14 cellular contexts compared by ENCODE assay signal in the genomic region with DNA sequence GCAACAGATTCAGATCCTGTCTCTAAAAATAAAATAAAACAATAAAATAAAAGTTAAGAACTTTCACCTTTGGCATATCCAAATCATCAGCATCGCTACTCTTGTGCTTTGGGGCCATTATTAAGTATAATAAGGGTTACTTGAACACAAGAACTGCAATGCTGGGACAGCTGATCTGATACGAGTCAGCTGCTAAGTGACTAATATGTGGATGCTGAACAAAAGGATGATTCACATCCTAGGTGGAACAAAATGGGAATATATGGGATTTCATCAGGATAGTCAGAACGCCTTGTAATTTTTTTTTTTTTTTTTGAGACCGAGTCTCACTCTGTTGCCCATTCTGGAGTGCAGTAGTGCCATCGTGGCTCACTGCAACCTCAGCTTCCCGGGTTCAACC. TPM values are rescaled to one million over a fixed set of nuclear protein-coding genes. Genes with fewer than 3 reads are reported as not detected.
DNase-seq lines count a peak whose midpoint lies in the region; ATAC-seq, FAIRE-seq and TF ChIP-seq lines count a peak whose summit lies in the region.
"Had no signal": no experiment of that assay in that cellular context is flagged by ENCODE, and none has a peak within 500 bp of the region (broad histone marks: within the 10 kb centered on the region; RNA-seq: fewer than 3 reads in every experiment).

No MANE protein-coding gene starts in this region.

- H3K9me1 ChIP-seq in K562 (ENCODE audit: control insufficient read depth, insufficient read depth, low read length) = no peaks in the 10 kb centered on the region

- POLR2A ChIA-PET in K562 (lab: Yijun Ruan, JAX) (no interaction called here), Caco-2 (lab: Charles Lee) (no interaction called here)

- H4K20me1 ChIP-seq in K562 (replicated peaks; ENCODE audit: control insufficient read depth, insufficient read depth, low read length) = no peaks in the 10 kb centered on the region; the same call in 1 of the 2 replicates

- H3K9me3 Mint-ChIP-seq in Caco-2 (ENCODE audit: unreplicated experiment) = no peaks in the 10 kb centered on the region

- FAIRE-seq in K562 (lab: Jason Lieb, UNC) = no peak

- in situ Hi-C loops in K562 (cut with MboI) = no loop called here

- peaks cover 80% of the 10 kb centered on the region for H3K36me3 ChIP-seq in K562 (ENCODE audit: control insufficient read depth, insufficient read depth, low read length)
- H3K36me3 ChIP-seq in Caco-2 (ENCODE audit: control insufficient read depth, insufficient read depth, low read length) = no peaks in the 10 kb centered on the region
- H3K36me3 ChIP-seq: colonic mucosa had no signal

- H3K27me3 Mint-ChIP-seq in Caco-2 (ENCODE audit: insufficient read depth, unreplicated experiment) = no peaks in the 10 kb centered on the region

- H3K27ac ChIP-seq in K562 (ENCODE audit: extremely low read depth, low read depth, low read length) = no peak overlapping the region
- H3K27ac ChIP-seq: colonic mucosa, heart right ventricle had no signal

- no peaks in the 10 kb centered on the region for H3K4me1 ChIP-seq in K562 (replicated peaks in 1 of 2; ENCODE audit: control insufficient read depth in 2 of 2, insufficient read depth in 2 of 2, low read length in 2 of 2)
- H3K4me1 ChIP-seq in Caco-2 = no peaks in the 10 kb centered on the region
- H3K4me1 ChIP-seq: BE2C, colonic mucosa, heart right ventricle had no signal

- no peak overlapping the region for H3K4me3 ChIP-seq in K562
- no peak overlapping the region for H3K4me3 ChIP-seq in Caco-2 (ENCODE audit: low read depth, low read length)
- H3K4me3 ChIP-seq: colonic mucosa, heart right ventricle, lung had no signal

- H3K4me3 Mint-ChIP-seq in Caco-2 (ENCODE audit: unreplicated experiment) = no peak overlapping the region
- H3K4me3 Mint-ChIP-seq: activated CD8-positive, alpha-beta T cell treated with anti-CD3 and anti-CD28 coated beads, Interleukin-2, amount 10 ng/mL, durations not matched to agents 7 days and 5 days had no signal

- TF ChIP-seq CTCF in K562 (IDR thresholded peaks at IDR 0.05 in 2 of 3, conservative IDR thresholded peaks at IDR 0.05 in 1 of 3; ENCODE audit: insufficient read depth in 2 of 3, low read depth in 1 of 3, low read length in 3 of 3) (no peak), Caco-2 (IDR thresholded peaks at IDR 0.05; ENCODE audit: insufficient read depth in 1 of 2, low read depth in 1 of 2, low read length in 1 of 2, severe bottlenecking in 1 of 2, unreplicated experiment in 1 of 2) (no peak)

- H3K27me3 ChIP-seq in K562 (ENCODE audit: control insufficient read depth in 2 of 2, insufficient read depth in 2 of 2, low read length in 2 of 2) (no peaks in the 10 kb centered on the region), Caco-2 (replicated peaks; ENCODE audit: control insufficient read depth, insufficient read depth, low read length) (no peaks in the 10 kb centered on the region)
- H3K27me3 ChIP-seq: BE2C, colonic mucosa, heart right ventricle had no signal

- H3K27ac Mint-ChIP-seq in Caco-2 (ENCODE audit: unreplicated experiment) = no peak overlapping the region
- H3K27ac Mint-ChIP-seq: activated CD8-positive, alpha-beta T cell treated with anti-CD3 and anti-CD28 coated beads, Interleukin-2, amount 10 ng/mL, durations not matched to agents 7 days and 5 days had no signal

- no peaks in the 10 kb centered on the region for H3K4me1 Mint-ChIP-seq in Caco-2 (ENCODE audit: low read depth, unreplicated experiment)

- H3K9me3 ChIP-seq in K562 (replicated peaks; ENCODE audit: control insufficient read depth, insufficient read depth, low read depth, low read length) = no peaks in the 10 kb centered on the region
- no peaks in the 10 kb centered on the region for H3K9me3 ChIP-seq in Caco-2
- H3K9me3 ChIP-seq: BE2C, colonic mucosa, heart right ventricle had no signal

- H3K36me3 Mint-ChIP-seq in Caco-2 (ENCODE audit: insufficient read depth, unreplicated experiment) = peaks cover 71% of the 10 kb centered on the region

- DNase-seq in AG08396 (ENCODE audit: low spot score) = peak; percentile 29
- peak; percentile 96 for DNase-seq in LHCN-M2 (ENCODE audit: low read depth)
- DNase-seq in K562 (ENCODE audit: extremely low read depth in 1 of 4, low spot score in 3 of 4) = no peak
- DNase-seq in iris pigment epithelial cell (ENCODE audit: low read depth) = peak; percentile 67
- no peak for DNase-seq in erythroblast (lab: John Stamatoyannopoulos, UW)
- DNase-seq in Caco-2 = no peak
- DNase-seq in effector CD4-positive, alpha-beta T cell = no peak
- DNase-seq: activated CD8-positive, alpha-beta T cell treated with anti-CD3 and anti-CD28 coated beads, Interleukin-2, amount 10 ng/mL, durations not matched to agents 7 days and 5 days; activated naive CD4-positive, alpha-beta T cell treated with Interleukin-2 at 50 U/mL for 16 hours; BE2C; colonic mucosa; heart right ventricle had no signal

- H3K79me2 ChIP-seq in K562 (ENCODE audit: control insufficient read depth, insufficient read depth, low read length) = peaks cover 13% of the 10 kb centered on the region; the same call in 2 of the 3 replicates

- 93% methylated on average over 4 of the region's 6 CpGs for WGBS in K562 (ENCODE audit: insufficient coverage, low coverage, missing lambda C conversion rate)

- H3K4me2 ChIP-seq in K562 (ENCODE audit: insufficient read depth, low read length) = no peak overlapping the region

- TF ChIP-seq POLR2A in K562 (conservative IDR thresholded peaks at IDR 0.05) = no peak
- TF ChIP-seq POLR2A in erythroblast (IDR thresholded peaks at IDR 0.05; ENCODE audit: low read length) = no peak

- BruUV-seq in K562 (replicated peaks; lab: Mats Ljungman, UMichigan) (no TSS peak), Caco-2 (replicated peaks; lab: Mats Ljungman, UMichigan) (no TSS peak)

- ATAC-seq in K562 (no peak), HG03457 (IDR thresholded peaks at IDR 0.05; ENCODE audit: unreplicated experiment) (no peak)
- ATAC-seq: activated CD8-positive, alpha-beta T cell treated with anti-CD3 and anti-CD28 coated beads, Interleukin-2, amount 10 ng/mL, durations not matched to agents 7 days and 5 days; heart right ventricle had no signal

- intact Hi-C loops in K562 (cut with micrococcal nuclease) = no loop called here
- intact Hi-C loops in Caco-2 (cut with micrococcal nuclease; ENCODE audit: unreplicated experiment) = no loop called here

- no peak overlapping the region for H2AFZ ChIP-seq in K562 (ENCODE audit: low read depth, low read length)

- H3K9ac ChIP-seq in K562 (ENCODE audit: insufficient read depth in 1 of 2, low read depth in 2 of 2, low read length in 2 of 2) = no peak overlapping the region

- CTCF ChIA-PET in K562 (lab: Yijun Ruan, JAX; ENCODE audit: low intra/inter-chr PET ratio) (no interaction called here), Caco-2 (lab: Charles Lee) (no interaction called here)

- no peak for TF ChIP-seq EP300 in K562 (IDR thresholded peaks at IDR 0.05; ENCODE audit: low read length)

- no peak for TF ChIP-seq RAD21 in K562 (CRISPR knock-in tag; conservative IDR thresholded peaks at IDR 0.05 in 1 of 2, IDR thresholded peaks at IDR 0.05 in 1 of 2)

TF ChIP-seq in K562, 482 proteins besides CTCF, POLR2A, EP300 and RAD21:
- TF ChIP-seq CC2D1A (IDR thresholded peaks at IDR 0.05) (no peak), FOSL1 (tag; conservative IDR thresholded peaks at IDR 0.05) (peak; percentile 40; the same call in 1 of the 2 replicates)

RNA-seq across cellular contexts. Expression of a gene that starts 29.7 kb away (rescaled TPM):
- 63.2 and 72.7 TPM in 2 replicates for total RNA-seq in LHCN-M2 (2014; rRNA removed)
- polyA plus RNA-seq in LHCN-M2 (2012) = 16.0 TPM
- 100 and 246 TPM in 2 replicates for total RNA-seq in K562 (2011; cell fraction: chromatin; rRNA removed; ENCODE audit: low replicate concordance)
- 43.7 and 56.3 TPM in 2 replicates for total RNA-seq in K562 (2011; cell fraction: nucleolus; rRNA removed)
- total RNA-seq in K562 (2011; cell fraction: nucleoplasm; rRNA removed) = 69.7 and 78.0 TPM in 2 replicates
- 73.1 and 79.1 TPM in 2 replicates for total RNA-seq in K562 (2014; rRNA removed)
- total RNA-seq in K562 (2014; rRNA removed; fragmentation: Illumina TruSeq; extraction: Trizol) = 89.7 and 95.5 TPM in 2 replicates
- 81.0 and 82.2 TPM in 2 replicates for total RNA-seq in K562 (2015; rRNA removed; fragmentation: Illumina TruSeq; extraction: Trizol)
- total RNA-seq in K562 (2021) = 72.8 and 75.6 TPM in 2 replicates
- 113 and 118 TPM in 2 replicates for polyA plus RNA-seq in K562 (2011; rRNA removed)
- 21.6 and 38.9 TPM in 2 replicates for polyA plus RNA-seq in K562 (2011; cell fraction: cytosol; rRNA removed)
- 208 and 313 TPM in 2 replicates for polyA plus RNA-seq in K562 (2011; cell fraction: nucleus; rRNA removed)
- polyA plus RNA-seq in K562 (2012) = 46.2 and 52.2 TPM in 2 replicates
- 92.6 and 105 TPM in 2 replicates for polyA plus RNA-seq in K562 (2014; fragmentation: Illumina TruSeq; extraction: Trizol)
- polyA plus RNA-seq in K562 (2014; fragmentation: Nextera tagmentation; extraction: Ambion mirVana) = 10 to 100 TPM; 28.7 to 43.3 TPM
- 93.4 and 94.2 TPM in 2 replicates for polyA plus RNA-seq in K562 (2014; rRNA removed)
- 80.8 and 91.4 TPM in 2 replicates for polyA minus RNA-seq in K562 (2011; rRNA and poly(A)+ RNA removed)
- 26.2 and 37.5 TPM in 2 replicates for polyA minus RNA-seq in K562 (2011; cell fraction: cytosol; rRNA and poly(A)+ RNA removed)
- 50.5 and 120 TPM in 2 replicates for polyA minus RNA-seq in K562 (2011; cell fraction: nucleus; rRNA and poly(A)+ RNA removed)
- total RNA-seq in Caco-2 (2022) = 62.7 and 73.5 TPM in 2 replicates

RNA-seq across cellular contexts. Expression of a gene that starts 48.3 kb away (rescaled TPM):
- total RNA-seq in LHCN-M2 (2014; rRNA removed) (under 0.01 TPM in 1 of 2 replicates, not detected in the other), K562 (2014; rRNA removed) (0.08 and 0.09 TPM in 2 replicates), K562 (2014; rRNA removed; fragmentation: Illumina TruSeq; extraction: Trizol) (0.22 TPM in 1 of 2 replicates, not detected in the other), K562 (2015; rRNA removed; fragmentation: Illumina TruSeq; extraction: Trizol) (0.08 TPM in 1 of 2 replicates, not detected in the other), K562 (2021) (0.20 and 0.47 TPM in 2 replicates), Caco-2 (2022) (19.9 and 20.7 TPM in 2 replicates)
- polyA plus RNA-seq in LHCN-M2 (2012) = not detected
- total RNA-seq in K562 (2011; cell fraction: chromatin; rRNA removed; ENCODE audit: low replicate concordance) = 0.25 and 1.3 TPM in 2 replicates
- total RNA-seq in K562 (2011; cell fraction: nucleolus; rRNA removed) = 0.66 and 1.8 TPM in 2 replicates
- 0.15 and 1.8 TPM in 2 replicates for total RNA-seq in K562 (2011; cell fraction: nucleoplasm; rRNA removed)
- polyA plus RNA-seq in K562 (2011; rRNA removed) (0.28 and 0.74 TPM in 2 replicates), K562 (2014; fragmentation: Illumina TruSeq; extraction: Trizol) (0.16 and 0.33 TPM in 2 replicates), K562 (2014; fragmentation: Nextera tagmentation; extraction: Ambion mirVana) (under 1 TPM in 1 of 2 experiments, not detected in 1; 0.03 TPM), K562 (2014; rRNA removed) (0.04 and 0.07 TPM in 2 replicates)
- polyA plus RNA-seq in K562 (2011; cell fraction: cytosol; rRNA removed) = 0.25 and 2.2 TPM in 2 replicates
- 0.18 and 2.1 TPM in 2 replicates for polyA plus RNA-seq in K562 (2011; cell fraction: nucleus; rRNA removed)
- 0.17 and 0.33 TPM in 2 replicates for polyA plus RNA-seq in K562 (2012)
- polyA minus RNA-seq in K562 (2011; rRNA and poly(A)+ RNA removed) = 0.15 and 0.25 TPM in 2 replicates
- polyA minus RNA-seq in K562 (2011; cell fraction: cytosol; rRNA and poly(A)+ RNA removed) = 1.1 TPM in 1 of 2 replicates, not detected in the other
- polyA minus RNA-seq in K562 (2011; cell fraction: nucleus; rRNA and poly(A)+ RNA removed) = 0.33 and 2.3 TPM in 2 replicates

Comparison
In these comparisons a context has a peak if more than half of its experiments do, and no peak if none do; other contexts are left out.
1. DNase-seq: peak in AG08396 (single experiment), LHCN-M2 (single experiment) and iris pigment epithelial cell (single experiment); none in K562 (0 of 4), erythroblast (0 of 2), Caco-2 (0 of 2) and effector CD4-positive, alpha-beta T cell (single experiment).